8 cellular contexts compared by ENCODE assay signal in genomic region chr9:128919409-128919808, GRCh38.
DNase-seq lines count a peak whose midpoint lies in the region; ATAC-seq lines count a peak whose summit lies in the region.
"Had no signal": no experiment of that assay in that cellular context is flagged by ENCODE, and none has a peak within 500 bp of the region (broad histone marks: within the 10 kb centered on the region; RNA-seq: fewer than 3 reads in every experiment).

No MANE protein-coding gene starts in this region.

- peak overlapping the region in 11 of 21 experiments; percentile 9 to 85 (median 54) for H3K27ac ChIP-seq in skin epidermis

- no peak overlapping the region for H3K4me3 ChIP-seq in skin epidermis

- no peak for ATAC-seq in GM21717 (IDR thresholded peaks at IDR 0.05; ENCODE audit: unreplicated experiment)
- no peak for ATAC-seq in HG03139 (IDR thresholded peaks at IDR 0.05; ENCODE audit: unreplicated experiment)
- ATAC-seq: sciatic nerve had no signal

- peak; percentile 48 for DNase-seq in HuH-7 (ENCODE audit: low spot score)
- DNase-seq in ecto neural progenitor cell (ENCODE audit: low spot score) = peak; percentile 45
- no peak for DNase-seq in nucleus accumbens (lab: John Stamatoyannopoulos, UW)
- DNase-seq: NCI-H146 had no signal

Comparison
In these comparisons a context has a peak if more than half of its experiments do, and no peak if none do; other contexts are left out.
1. DNase-seq: peak in HuH-7 (single experiment) and ecto neural progenitor cell (single experiment); none in nucleus accumbens (0 of 56).